20 cellular contexts compared by ENCODE assay signal in the genomic region with DNA sequence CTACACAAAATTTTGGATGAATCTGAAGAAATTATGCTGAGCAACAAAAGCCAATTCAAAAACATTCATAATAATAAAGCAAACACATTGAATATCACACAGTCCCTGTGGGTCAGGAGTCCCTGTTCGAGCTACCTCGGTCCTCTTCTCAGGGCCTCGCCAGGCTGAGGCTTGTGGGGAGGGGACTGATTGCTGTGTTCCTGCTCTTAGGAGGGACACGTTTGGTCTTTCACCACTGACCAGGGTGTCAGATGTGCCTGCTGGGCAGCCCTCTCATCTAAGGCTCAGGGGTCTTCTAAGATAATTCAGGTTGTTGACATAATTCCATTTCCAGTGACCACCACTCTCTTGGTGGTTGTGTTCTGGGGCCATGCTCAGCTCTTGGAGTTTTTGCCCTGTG.
DNase-seq lines count a peak whose midpoint lies in the region; ATAC-seq and TF ChIP-seq lines count a peak whose summit lies in the region.
"Had no signal": no experiment of that assay in that cellular context is flagged by ENCODE, and none has a peak within 500 bp of the region (broad histone marks: within the 10 kb centered on the region; RNA-seq: fewer than 3 reads in every experiment).

No MANE protein-coding gene starts in this region.

- ATAC-seq in upper lobe of right lung: no peak
- no peak for ATAC-seq in HG02571 (IDR thresholded peaks at IDR 0.05; ENCODE audit: unreplicated experiment)
- ATAC-seq in HG02981 (IDR thresholded peaks at IDR 0.05; ENCODE audit: unreplicated experiment): no peak
- ATAC-seq: CD8-positive, alpha-beta T cell; GM23338 had no signal

- H2AK5ac ChIP-seq in neuronal stem cell (ENCODE audit: low read depth, low read length) (no peak overlapping the region), trophoblast cell (ENCODE audit: low read length) (no peak overlapping the region)

- H4K8ac ChIP-seq in neuronal stem cell (ENCODE audit: low read depth, low read length) (no peak overlapping the region), trophoblast cell (ENCODE audit: low read depth, low read length) (no peak overlapping the region)

- no CpG with 5 or more reads among the region's 4 CpGs for WGBS in neuronal stem cell (ENCODE audit: extremely low coverage in 2 of 2, insufficient read length in 2 of 2, insufficient replicate concordance in 1 of 2), 2 donors
- no CpG with 5 or more reads among the region's 4 CpGs for WGBS in trophoblast cell (ENCODE audit: extremely low coverage, insufficient coverage, insufficient read length)

- peak; percentile 41 for DNase-seq in activated effector memory CD4-positive, alpha-beta T cell treated with anti-CD3 and anti-CD28 coated beads, Interleukin-2, amount 50 U/mL, for 16 hours
- no peak for DNase-seq in activated effector memory CD4-positive, alpha-beta T cell treated with Interleukin-2 at 50 U/mL for 16 hours
- DNase-seq in chondrocyte (ENCODE audit: low spot score) (peak; percentile 17), neuronal stem cell (ENCODE audit: low spot score) (no peak), upper lobe of right lung (peak; percentile 38), trophoblast cell (no peak)
- DNase-seq: CD4-positive, CD25-positive, alpha-beta regulatory T cell; CD8-positive, alpha-beta T cell; DMS 273 treated with DMSO at 0.1 percent for 48 hours; DMS79 treated with DMSO at 0.1 percent for 48 hours; GF-D8; H9; HFFc6 had no signal

- H3K79me2 ChIP-seq in trophoblast cell (ENCODE audit: control insufficient read depth, insufficient read depth, low read length, poor library complexity): no peaks in the 10 kb centered on the region

- H3K4me3 Mint-ChIP-seq in chondrocyte (ENCODE audit: unreplicated experiment): no peak overlapping the region
- H3K4me3 Mint-ChIP-seq: B cell; CD4-positive, CD25-positive, alpha-beta regulatory T cell; CD8-positive, alpha-beta T cell; GM23338; H9; HFFc6 had no signal

- no peak overlapping the region for H4K91ac ChIP-seq in neuronal stem cell (ENCODE audit: low read depth, low read length, poor library complexity)
- H4K91ac ChIP-seq in trophoblast cell (ENCODE audit: low read depth, low read length): no peak overlapping the region

- H3K23ac ChIP-seq in neuronal stem cell (ENCODE audit: low read depth, low read length, poor library complexity) (no peak overlapping the region), trophoblast cell (ENCODE audit: low read length) (no peak overlapping the region)

- H2BK120ac ChIP-seq in neuronal stem cell (ENCODE audit: low read depth, low read length) (no peak overlapping the region), trophoblast cell (ENCODE audit: insufficient read depth, low read length, poor library complexity) (no peak overlapping the region)

- H2BK12ac ChIP-seq in neuronal stem cell (ENCODE audit: low read length): no peak overlapping the region
- H2BK12ac ChIP-seq in trophoblast cell (ENCODE audit: low read length): no peak overlapping the region

- H3K9me3 Mint-ChIP-seq in chondrocyte (ENCODE audit: low read depth): peaks cover 51% of the 10 kb centered on the region

- no peak overlapping the region for H3K27ac Mint-ChIP-seq in chondrocyte (ENCODE audit: unreplicated experiment)
- H3K27ac Mint-ChIP-seq: B cell; CD4-positive, CD25-positive, alpha-beta regulatory T cell; CD8-positive, alpha-beta T cell; GM23338; HFFc6 had no signal

- no peak overlapping the region for H3K4me3 ChIP-seq in neuronal stem cell (ENCODE audit: low read length in 2 of 2)
- no peak overlapping the region for H3K4me3 ChIP-seq in upper lobe of right lung
- H3K4me3 ChIP-seq in trophoblast cell (ENCODE audit: low read depth, low read length): no peak overlapping the region
- H3K4me3 ChIP-seq: BLaER1, GM23338 had no signal

- H3K4ac ChIP-seq in neuronal stem cell (ENCODE audit: low read length) (no peak overlapping the region), trophoblast cell (ENCODE audit: low read depth, low read length) (no peak overlapping the region)

- no peak overlapping the region for H3K9ac ChIP-seq in neuronal stem cell (ENCODE audit: low read depth, low read length, poor library complexity)
- no peak overlapping the region for H3K9ac ChIP-seq in trophoblast cell (ENCODE audit: low read length)
- H3K9ac ChIP-seq: BLaER1 had no signal

- H3K4me1 ChIP-seq in neuronal stem cell (ENCODE audit: control insufficient read depth in 2 of 2, insufficient read depth in 1 of 2, low read depth in 1 of 2, low read length in 2 of 2): peaks cover 0 to 10% of the 10 kb centered on the region in 2 donors
- H3K4me1 ChIP-seq in upper lobe of right lung: no peaks in the 10 kb centered on the region
- H3K4me1 ChIP-seq in trophoblast cell (ENCODE audit: control insufficient read depth in 1 of 2, insufficient read depth in 2 of 2, low read length in 2 of 2): no peaks in the 10 kb centered on the region

- no peak overlapping the region for H3K4me2 ChIP-seq in neuronal stem cell (ENCODE audit: insufficient read depth, low read length, poor library complexity, severe bottlenecking)
- no peak overlapping the region for H3K4me2 ChIP-seq in trophoblast cell (ENCODE audit: low read length)
- H3K4me2 ChIP-seq: GM23338 had no signal

- H3K27me3 ChIP-seq in neuronal stem cell (ENCODE audit: control insufficient read depth in 3 of 3, insufficient read depth in 3 of 3, low read depth in 1 of 3, low read length in 3 of 3) (no peaks in the 10 kb centered on the region), upper lobe of right lung (no peaks in the 10 kb centered on the region), trophoblast cell (ENCODE audit: insufficient read depth, low read length) (no peaks in the 10 kb centered on the region)
- H3K27me3 ChIP-seq: BLaER1 had no signal

- H3K27me3 Mint-ChIP-seq in chondrocyte (ENCODE audit: low read depth): no peaks in the 10 kb centered on the region
- H3K27me3 Mint-ChIP-seq: B cell; CD4-positive, CD25-positive, alpha-beta regulatory T cell had no signal

- intact Hi-C loops in upper lobe of right lung (cut with DNase I): no loop called here

- H3K4me1 Mint-ChIP-seq in chondrocyte (ENCODE audit: low read depth): no peaks in the 10 kb centered on the region
- H3K4me1 Mint-ChIP-seq: B cell; CD4-positive, CD25-positive, alpha-beta regulatory T cell had no signal

- peak overlapping the region; percentile 32 for H3K18ac ChIP-seq in neuronal stem cell (ENCODE audit: low read length)
- H3K18ac ChIP-seq in trophoblast cell (ENCODE audit: low read length): no peak overlapping the region

- H3K27ac ChIP-seq in neuronal stem cell (replicated peaks; ENCODE audit: low read length) (no peak overlapping the region), upper lobe of right lung (no peak overlapping the region), trophoblast cell (ENCODE audit: low read depth, low read length) (no peak overlapping the region)
- H3K27ac ChIP-seq: 22Rv1, BLaER1, C4-2B had no signal

- TF ChIP-seq CTCF in chondrocyte (IDR thresholded peaks at IDR 0.05): no peak
- TF ChIP-seq CTCF in upper lobe of right lung (IDR thresholded peaks at IDR 0.05): no peak

- no peak overlapping the region for H3K14ac ChIP-seq in neuronal stem cell (ENCODE audit: low read length)
- no peak overlapping the region for H3K14ac ChIP-seq in trophoblast cell (ENCODE audit: low read length)

- H4K12ac ChIP-seq in trophoblast cell (ENCODE audit: low read depth, low read length): no peak overlapping the region

- H3K79me1 ChIP-seq in neuronal stem cell (ENCODE audit: low read depth, low read length) (no peaks in the 10 kb centered on the region), trophoblast cell (ENCODE audit: low read length) (no peaks in the 10 kb centered on the region)

- no peak overlapping the region for H2BK15ac ChIP-seq in neuronal stem cell (ENCODE audit: low read length)

- H3K36me3 ChIP-seq in neuronal stem cell (replicated peaks in 1 of 2; ENCODE audit: control insufficient read depth in 2 of 2, insufficient read depth in 2 of 2, low read length in 2 of 2): no peaks in the 10 kb centered on the region
- no peaks in the 10 kb centered on the region for H3K36me3 ChIP-seq in upper lobe of right lung
- no peaks in the 10 kb centered on the region for H3K36me3 ChIP-seq in trophoblast cell (ENCODE audit: control insufficient read depth in 1 of 2, insufficient read depth in 2 of 2, low read length in 2 of 2)
- H3K36me3 ChIP-seq: BLaER1 had no signal

- H2AFZ ChIP-seq in neuronal stem cell (ENCODE audit: low read length): no peak overlapping the region
- no peak overlapping the region for H2AFZ ChIP-seq in trophoblast cell (ENCODE audit: insufficient read depth, low read length, poor library complexity)
- H2AFZ ChIP-seq: GM23338 had no signal

- H3K36me3 Mint-ChIP-seq in chondrocyte (ENCODE audit: low read depth): no peaks in the 10 kb centered on the region
- H3K36me3 Mint-ChIP-seq: CD4-positive, CD25-positive, alpha-beta regulatory T cell; CD8-positive, alpha-beta T cell had no signal

- peaks cover 0 to 2% of the 10 kb centered on the region in 2 donors for H3K9me3 ChIP-seq in neuronal stem cell (replicated peaks in 1 of 2; ENCODE audit: control insufficient read depth in 2 of 2, insufficient read depth in 1 of 2, low read depth in 1 of 2, low read length in 2 of 2)
- no peaks in the 10 kb centered on the region for H3K9me3 ChIP-seq in upper lobe of right lung
- peaks cover 8% of the 10 kb centered on the region for H3K9me3 ChIP-seq in trophoblast cell (ENCODE audit: insufficient read depth, low read depth, low read length)

- H2BK5ac ChIP-seq in neuronal stem cell (ENCODE audit: low read length) (no peak overlapping the region), trophoblast cell (ENCODE audit: low read depth, low read length, poor library complexity) (no peak overlapping the region)

Comparison
In these comparisons a context has a peak if more than half of its experiments do, and no peak if none do; other contexts are left out.
1. DNase-seq: peak in activated effector memory CD4-positive, alpha-beta T cell treated with anti-CD3 and anti-CD28 coated beads, Interleukin-2, amount 50 U/mL, for 16 hours (single experiment), chondrocyte (single experiment) and upper lobe of right lung (single experiment); none in activated effector memory CD4-positive, alpha-beta T cell treated with Interleukin-2 at 50 U/mL for 16 hours (single experiment), neuronal stem cell (single experiment) and trophoblast cell (0 of 2).